19 cellular contexts compared by ENCODE assay signal in genomic region chr12:52787324-52787996, GRCh38. TPM values are rescaled to one million over a fixed set of nuclear protein-coding genes. Genes with fewer than 3 reads are reported as not detected.
DNase-seq lines count a peak whose midpoint lies in the region; ATAC-seq and TF ChIP-seq lines count a peak whose summit lies in the region.
"Had no signal": no experiment of that assay in that cellular context is flagged by ENCODE, and none has a peak within 500 bp of the region (broad histone marks: within the 10 kb centered on the region; RNA-seq: fewer than 3 reads in every experiment).

No MANE protein-coding gene starts in this region.

- H3K4me3 ChIP-seq in hepatocyte (no peak overlapping the region), spleen (no peak overlapping the region), body of pancreas (no peak overlapping the region)
- H3K4me3 ChIP-seq: A549, BLaER1 had no signal

- H3K9me3 ChIP-seq in hepatocyte (ENCODE audit: low read depth) (no peaks in the 10 kb centered on the region), spleen (no peaks in the 10 kb centered on the region), body of pancreas (no peaks in the 10 kb centered on the region)
- H3K9me3 ChIP-seq: A549, BLaER1 had no signal

- H3K27ac ChIP-seq in hepatocyte (no peak overlapping the region), spleen (no peak overlapping the region), body of pancreas (no peak overlapping the region)
- H3K27ac ChIP-seq: 22Rv1, A549, BLaER1 had no signal

- TF ChIP-seq CTCF in hepatocyte (IDR thresholded peaks at IDR 0.05; ENCODE audit: poor library complexity) (no peak), spleen (IDR thresholded peaks at IDR 0.05 in 8 of 11, conservative IDR thresholded peaks at IDR 0.05 in 3 of 11) (no peak), body of pancreas (IDR thresholded peaks at IDR 0.05) (no peak)

- intact Hi-C loops in spleen (cut with DNase I; ENCODE audit: low total_unique reads) (no loop called here), body of pancreas (cut with DNase I) (no loop called here)

- in situ Hi-C loops in SK-MEL-5 (cut with HindIII; ENCODE audit: low pct_unique_long_range_greater_than_20kb, low sequenced_read_pairs), result loop anchor here (25.0 kb wide), 1 partner anchor 150 kb away; no protein-coding TSS in a partner anchor

- H3K36me3 ChIP-seq in hepatocyte (replicated peaks; ENCODE audit: insufficient read depth, low read depth) (no peaks in the 10 kb centered on the region), spleen (no peaks in the 10 kb centered on the region), body of pancreas (replicated peaks in 1 of 2; ENCODE audit: insufficient read depth in 1 of 2, low read depth in 2 of 2) (no peaks in the 10 kb centered on the region)
- H3K36me3 ChIP-seq: BLaER1 had no signal

- no peak overlapping the region for H2AFZ ChIP-seq in hepatocyte

- no peak overlapping the region for H3K4me2 ChIP-seq in hepatocyte
- H3K4me2 ChIP-seq: A549, BLaER1 had no signal

- 52% methylated on average over 6 of the region's 6 CpGs for WGBS in hepatocyte (ENCODE audit: low lambda C conversion rate, missing lambda C conversion rate)
- WGBS in spleen, 5 donors, result 67 to 74% (median 72%) methylated on average over 6 of the region's 6 CpGs
- WGBS in body of pancreas, 2 donors, result 63 to 75% methylated on average over 4 to 6 of the region's 6 CpGs

- TF ChIP-seq POLR2A in spleen (IDR thresholded peaks at IDR 0.05) (no peak), body of pancreas (IDR thresholded peaks at IDR 0.05) (no peak)

- DNase-seq in NCI-H748 (lab: John Stamatoyannopoulos, UW; ENCODE audit: unreplicated experiment) (peak; percentile 54), NCI-H748 treated with DMSO at 0.1 percent for 48 hours (lab: John Stamatoyannopoulos, UW) (no peak), SK-MEL-5 (ENCODE audit: low read depth, low spot score) (peak; percentile 4), hepatocyte (ENCODE audit: low spot score) (peak; percentile 57), spleen (peak; percentile 38), body of pancreas (no peak)
- DNase-seq: CD4-positive, alpha-beta memory T cell; DND-41; EL; HCEC 1CT; IMR-90 had no signal

- H3K27me3 ChIP-seq in hepatocyte (peaks cover 2% of the 10 kb centered on the region), spleen (replicated peaks in 1 of 7) (peaks cover 0 to 45% (median 17%) of the 10 kb centered on the region in 7 donors), body of pancreas (no peaks in the 10 kb centered on the region)
- H3K27me3 ChIP-seq: BLaER1 had no signal

- no peaks in the 10 kb centered on the region for H4K20me1 ChIP-seq in hepatocyte (ENCODE audit: insufficient read depth, poor library complexity, severe bottlenecking)
- H4K20me1 ChIP-seq: BLaER1 had no signal

- no peaks in the 10 kb centered on the region for H3K79me2 ChIP-seq in hepatocyte

- ATAC-seq in HG03342 (IDR thresholded peaks at IDR 0.05; ENCODE audit: unreplicated experiment) (no peak), HG02840 (IDR thresholded peaks at IDR 0.05; ENCODE audit: low FRiP score, unreplicated experiment) (no peak), body of pancreas (no peak)
- ATAC-seq: A549 had no signal

- H3K9me2 ChIP-seq in hepatocyte (replicated peaks; ENCODE audit: insufficient read depth), result no peaks in the 10 kb centered on the region

- H3K4me1 ChIP-seq in hepatocyte (ENCODE audit: insufficient read depth) (peaks cover 5% of the 10 kb centered on the region), spleen (peaks cover 0 to 9% (median 3%) of the 10 kb centered on the region in 6 donors), body of pancreas (no peaks in the 10 kb centered on the region)
- H3K4me1 ChIP-seq: A549, BLaER1 had no signal

RNA-seq across cellular contexts. Expression of gene KRT3, which starts 8.5 kb away (rescaled TPM):
- total RNA-seq in SK-MEL-5 (2014; rRNA removed; shearing (Covaris generic)), result not detected in 2 replicates
- not detected in 2 replicates for polyA plus RNA-seq in SK-MEL-5 (2015; cell fraction: cytosol; rRNA removed)
- polyA plus RNA-seq in SK-MEL-5 (2015; cell fraction: nucleus; rRNA removed), result not detected in 2 replicates
- total RNA-seq in hepatocyte, result not detected in 2 replicates
- 0.43 TPM in 1 of 2 replicates, not detected in the other for polyA plus RNA-seq in hepatocyte
- total RNA-seq in spleen, result not detected
- not detected for polyA plus RNA-seq in spleen
- total RNA-seq in body of pancreas, result not detected
- total RNA-seq: CD4-positive, alpha-beta memory T cell; G401; IMR-90 had no signal
- polyA plus RNA-seq: AG04450; CD14-positive monocyte; CD4-positive, alpha-beta memory T cell; IMR-90 had no signal

RNA-seq across cellular contexts. Expression of gene KRT76, which starts 10.3 kb away (rescaled TPM):
- total RNA-seq in SK-MEL-5 (2014; rRNA removed; shearing (Covaris generic)), result not detected in 2 replicates
- not detected in 2 replicates for polyA plus RNA-seq in SK-MEL-5 (2015; cell fraction: cytosol; rRNA removed)
- polyA plus RNA-seq in SK-MEL-5 (2015; cell fraction: nucleus; rRNA removed), result not detected in 2 replicates
- not detected in 2 replicates for total RNA-seq in hepatocyte
- not detected in 2 replicates for polyA plus RNA-seq in hepatocyte
- not detected for total RNA-seq in spleen
- not detected for polyA plus RNA-seq in spleen
- total RNA-seq in body of pancreas, result not detected
- total RNA-seq: CD4-positive, alpha-beta memory T cell; G401; IMR-90 had no signal
- polyA plus RNA-seq: A549; AG04450; CD14-positive monocyte; CD4-positive, alpha-beta memory T cell; IMR-90 had no signal

RNA-seq across cellular contexts. Expression of gene KRT4, which starts 26.5 kb away (rescaled TPM):
- total RNA-seq in SK-MEL-5 (2014; rRNA removed; shearing (Covaris generic)), result not detected in 2 replicates
- not detected in 2 replicates for polyA plus RNA-seq in SK-MEL-5 (2015; cell fraction: cytosol; rRNA removed)
- not detected in 2 replicates for polyA plus RNA-seq in SK-MEL-5 (2015; cell fraction: nucleus; rRNA removed)
- total RNA-seq in hepatocyte, result 8.7 and 9.6 TPM in 2 replicates
- 4.2 and 7.2 TPM in 2 replicates for polyA plus RNA-seq in hepatocyte
- total RNA-seq in spleen, result under 1 TPM in 1 of 7 donors, not detected in 6; 0.37 TPM
- polyA plus RNA-seq in spleen, result 1 to 10 TPM in 2 of 3 donors, under 1 TPM in 1; 0.55 to 3.4 (median 1.4) TPM
- total RNA-seq in body of pancreas, result under 1 TPM in 1 of 2 donors, not detected in 1; 0.52 TPM
- total RNA-seq: CD4-positive, alpha-beta memory T cell; G401 had no signal
- polyA plus RNA-seq: CD14-positive monocyte; CD4-positive, alpha-beta memory T cell had no signal

RNA-seq across cellular contexts. Expression of gene KRT79, which starts 46.7 kb away (rescaled TPM):
- not detected in 2 replicates for total RNA-seq in SK-MEL-5 (2014; rRNA removed; shearing (Covaris generic))
- polyA plus RNA-seq in SK-MEL-5 (2015; cell fraction: cytosol; rRNA removed), result not detected in 2 replicates
- 0.81 TPM in 1 of 2 replicates, not detected in the other for polyA plus RNA-seq in SK-MEL-5 (2015; cell fraction: nucleus; rRNA removed)
- total RNA-seq in hepatocyte (0.07 TPM in 1 of 2 replicates, not detected in the other), spleen (under 1 TPM in 1 of 7 donors, not detected in 6; 0.37 TPM), body of pancreas (not detected)
- polyA plus RNA-seq in hepatocyte (0.44 TPM in 1 of 2 replicates, not detected in the other), spleen (under 1 TPM in 2 of 3 donors, not detected in 1; 0.15 to 0.19 TPM)
- total RNA-seq: CD4-positive, alpha-beta memory T cell; G401 had no signal
- polyA plus RNA-seq: CD14-positive monocyte; CD4-positive, alpha-beta memory T cell had no signal

Comparison
In these comparisons a context has a peak if more than half of its experiments do, and no peak if none do; other contexts are left out.
1. DNase-seq: peak in NCI-H748 (single experiment), SK-MEL-5 (single experiment), hepatocyte (single experiment) and spleen (single experiment); none in NCI-H748 treated with DMSO at 0.1 percent for 48 hours (single experiment) and body of pancreas (0 of 4).